Comparison of ENCODE assay signal across 17 cellular contexts in the genomic region with DNA sequence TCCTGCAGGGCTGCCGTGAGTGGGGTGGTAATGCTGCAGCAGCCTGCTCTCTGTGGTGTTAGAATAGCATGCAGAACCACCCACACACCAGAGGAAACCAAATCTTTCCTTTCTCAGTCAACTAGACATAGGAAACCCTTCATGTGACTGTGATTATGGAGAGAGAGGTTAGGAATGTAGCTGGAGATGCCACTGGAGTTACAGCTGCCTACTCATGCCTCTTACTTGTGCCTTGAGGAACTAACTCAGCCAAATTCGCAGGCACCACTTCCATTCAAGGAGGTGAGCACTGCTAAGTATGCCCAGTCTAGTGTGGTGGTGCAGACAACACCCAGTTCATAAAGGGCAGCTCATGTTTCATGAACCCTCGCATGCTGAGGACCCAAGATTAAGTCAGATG. TPM values are rescaled to one million over a fixed set of nuclear protein-coding genes. Genes with fewer than 3 reads are reported as not detected.
A peak's percentile ranks its signal among the peaks of the same experiment; 100 is the strongest.
DNase-seq lines count a peak whose midpoint lies in the region; ATAC-seq and TF ChIP-seq lines count a peak whose summit lies in the region.
"Had no signal": no experiment of that assay in that cellular context is flagged by ENCODE, and none has a peak within 500 bp of the region (broad histone marks: within the 10 kb centered on the region; RNA-seq: fewer than 3 reads in every experiment).

No MANE protein-coding gene starts in this region.

- H3K4me2 ChIP-seq in parathyroid adenoma (ENCODE audit: low read length): no peak overlapping the region

- no peak overlapping the region for H3K27ac Mint-ChIP-seq in WTC11
- H3K27ac Mint-ChIP-seq: activated T-cell treated with anti-CD3 and anti-CD28 coated beads, Interleukin-2, amount 50 U/mL, for 24 hours; naive B cell had no signal

- H3K9ac ChIP-seq in parathyroid adenoma: no peak overlapping the region
- H3K9ac ChIP-seq: BLaER1 treated with 17β-estradiol and CSF1 and Interleukin-3, amounts not matched to agents 10 nM and 100 nM had no signal

- H3K36me3 ChIP-seq in parathyroid adenoma (ENCODE audit: control insufficient read depth, insufficient read depth, low read length): no peaks in the 10 kb centered on the region
- H3K36me3 ChIP-seq: BLaER1 treated with 17β-estradiol and CSF1 and Interleukin-3, amounts not matched to agents 10 nM and 100 nM; vagina had no signal

- no peaks in the 10 kb centered on the region for H3K9me3 ChIP-seq in parathyroid adenoma (ENCODE audit: control insufficient read depth, low read length)
- H3K9me3 ChIP-seq: BLaER1 treated with 17β-estradiol and CSF1 and Interleukin-3, amounts not matched to agents 10 nM and 100 nM; vagina had no signal

- H3K9me3 Mint-ChIP-seq in WTC11: peaks cover 4% of the 10 kb centered on the region; the same call in 1 of the 2 replicates
- H3K9me3 Mint-ChIP-seq: activated T-cell treated with anti-CD3 and anti-CD28 coated beads, Interleukin-2, amount 50 U/mL, for 24 hours; naive B cell had no signal

- H3K4me1 ChIP-seq in parathyroid adenoma: no peaks in the 10 kb centered on the region
- H3K4me1 ChIP-seq: vagina had no signal

- peak; percentile 29 for DNase-seq in Ammon's horn (ENCODE audit: low spot score)
- DNase-seq in SK-MEL-5 (ENCODE audit: low read depth, low spot score): peak; percentile 24
- DNase-seq in fibroblast of mammary gland (ENCODE audit: low read depth): peak; percentile 22
- no peak for DNase-seq in WTC11 (ENCODE audit: low spot score)
- no peak for DNase-seq in stimulated activated CD4-positive, alpha-beta T cell treated with anti-CD3 and anti-CD28 coated beads, Interleukin-15, amount 100 ng/mL, for 24 hours
- no peak for DNase-seq in ecto neural progenitor cell (ENCODE audit: low spot score)
- DNase-seq in stimulated activated CD4-positive, alpha-beta T cell treated with anti-CD3 and anti-CD28 coated beads, Interleukin-2, amount 100 ng/mL, for 24 hours: no peak
- DNase-seq: activated T-cell treated with anti-CD3 and anti-CD28 coated beads, Interleukin-2, amount 50 U/mL, for 24 hours; erythroblast; Karpas-422; naive B cell; NCI-H2029 treated with DMSO at 0.1 percent for 48 hours; stimulated activated CD4-positive, alpha-beta T cell treated with anti-CD3 and anti-CD28 coated beads, Interleukin-12 subunit alpha, Interleukin-12 subunit beta, amount 100 ng/mL, for 4 hours had no signal

- no peaks in the 10 kb centered on the region for H3K36me3 Mint-ChIP-seq in WTC11
- H3K36me3 Mint-ChIP-seq: brain had no signal

- H3K4me3 Mint-ChIP-seq in WTC11: no peak overlapping the region
- H3K4me3 Mint-ChIP-seq: activated T-cell treated with anti-CD3 and anti-CD28 coated beads, Interleukin-2, amount 50 U/mL, for 24 hours; brain; naive B cell had no signal

- H3K4me1 Mint-ChIP-seq in WTC11: no peaks in the 10 kb centered on the region

- POLR2A ChIA-PET in WTC11 (lab: Charles Lee): no interaction called here

- no peak for ATAC-seq in WTC11

- peak overlapping the region; percentile 25 for H3K27ac ChIP-seq in parathyroid adenoma
- H3K27ac ChIP-seq: BLaER1 treated with 17β-estradiol and CSF1 and Interleukin-3, amounts not matched to agents 10 nM and 100 nM; vagina had no signal

- CTCF ChIA-PET in WTC11 (lab: Charles Lee): interaction anchor here (1.8 kb wide), 1 partner anchor 95 kb away, joined by 5 read pairs; no protein-coding TSS in a partner anchor

- H2AFZ ChIP-seq in parathyroid adenoma: peak overlapping the region; percentile 27

- H3K79me2 ChIP-seq in parathyroid adenoma: no peaks in the 10 kb centered on the region

- H3K4me3 ChIP-seq in fibroblast of mammary gland (ENCODE audit: control insufficient read depth, low read depth, low read length) (no peak overlapping the region), parathyroid adenoma (ENCODE audit: low read depth, low read length) (no peak overlapping the region)
- H3K4me3 ChIP-seq: BLaER1 treated with 17β-estradiol and CSF1 and Interleukin-3, amounts not matched to agents 10 nM and 100 nM; vagina had no signal

- no peaks in the 10 kb centered on the region for H3K27me3 ChIP-seq in parathyroid adenoma (ENCODE audit: control insufficient read depth, insufficient read depth, low read length)
- H3K27me3 ChIP-seq: BLaER1 treated with 17β-estradiol and CSF1 and Interleukin-3, amounts not matched to agents 10 nM and 100 nM; vagina had no signal

- no peaks in the 10 kb centered on the region; the same call in 1 of the 2 replicates for H3K27me3 Mint-ChIP-seq in WTC11 (ENCODE audit: low read depth)
- H3K27me3 Mint-ChIP-seq: brain had no signal

- in situ Hi-C loops in SK-MEL-5 (cut with HindIII; ENCODE audit: low pct_unique_long_range_greater_than_20kb, low sequenced_read_pairs): no loop called here

- TF ChIP-seq CTCF in fibroblast of mammary gland (conservative IDR thresholded peaks at IDR 0.05; ENCODE audit: control insufficient read depth, insufficient read depth, low read depth, low read length) (no peak), parathyroid adenoma (IDR thresholded peaks at IDR 0.05) (no peak), WTC11 (IDR thresholded peaks at IDR 0.05) (no peak)

TF ChIP-seq in WTC11, 78 proteins besides CTCF, POLR2A, EP300 and RAD21:
- TF ChIP-seq, protein P1, sequence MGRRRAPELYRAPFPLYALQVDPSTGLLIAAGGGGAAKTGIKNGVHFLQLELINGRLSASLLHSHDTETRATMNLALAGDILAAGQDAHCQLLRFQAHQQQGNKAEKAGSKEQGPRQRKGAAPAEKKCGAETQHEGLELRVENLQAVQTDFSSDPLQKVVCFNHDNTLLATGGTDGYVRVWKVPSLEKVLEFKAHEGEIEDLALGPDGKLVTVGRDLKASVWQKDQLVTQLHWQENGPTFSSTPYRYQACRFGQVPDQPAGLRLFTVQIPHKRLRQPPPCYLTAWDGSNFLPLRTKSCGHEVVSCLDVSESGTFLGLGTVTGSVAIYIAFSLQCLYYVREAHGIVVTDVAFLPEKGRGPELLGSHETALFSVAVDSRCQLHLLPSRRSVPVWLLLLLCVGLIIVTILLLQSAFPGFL (CRISPR knock-in tag; IDR thresholded peaks at IDR 0.05; ENCODE audit: borderline replicate concordance): no peak
- TF ChIP-seq MYBL2 (CRISPR knock-in tag; IDR thresholded peaks at IDR 0.05): no peak
- TF ChIP-seq, protein P2, sequence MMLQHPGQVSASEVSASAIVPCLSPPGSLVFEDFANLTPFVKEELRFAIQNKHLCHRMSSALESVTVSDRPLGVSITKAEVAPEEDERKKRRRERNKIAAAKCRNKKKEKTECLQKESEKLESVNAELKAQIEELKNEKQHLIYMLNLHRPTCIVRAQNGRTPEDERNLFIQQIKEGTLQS (CRISPR knock-in tag; conservative IDR thresholded peaks at IDR 0.05): no peak
- TF ChIP-seq E2F4 (CRISPR knock-in tag; IDR thresholded peaks at IDR 0.05; ENCODE audit: borderline replicate concordance, low read depth): no peak
- TF ChIP-seq MAX (CRISPR knock-in tag; IDR thresholded peaks at IDR 0.05): no peak
- no peak for TF ChIP-seq ZNF219 (CRISPR knock-in tag; IDR thresholded peaks at IDR 0.05; ENCODE audit: borderline replicate concordance)
- no peak for TF ChIP-seq ZNF317 (CRISPR knock-in tag; IDR thresholded peaks at IDR 0.05; ENCODE audit: borderline replicate concordance, low read depth)
- no peak for TF ChIP-seq HMGXB4 (CRISPR knock-in tag; IDR thresholded peaks at IDR 0.05)
- no peak for TF ChIP-seq ZNF138 (CRISPR knock-in tag; conservative IDR thresholded peaks at IDR 0.05)
- TF ChIP-seq, protein P3, sequence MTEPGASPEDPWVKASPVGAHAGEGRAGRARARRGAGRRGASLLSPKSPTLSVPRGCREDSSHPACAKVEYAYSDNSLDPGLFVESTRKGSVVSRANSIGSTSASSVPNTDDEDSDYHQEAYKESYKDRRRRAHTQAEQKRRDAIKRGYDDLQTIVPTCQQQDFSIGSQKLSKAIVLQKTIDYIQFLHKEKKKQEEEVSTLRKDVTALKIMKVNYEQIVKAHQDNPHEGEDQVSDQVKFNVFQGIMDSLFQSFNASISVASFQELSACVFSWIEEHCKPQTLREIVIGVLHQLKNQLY (CRISPR knock-in tag; IDR thresholded peaks at IDR 0.05): no peak
- TF ChIP-seq TP53 (CRISPR knock-in tag; IDR thresholded peaks at IDR 0.05): no peak
- TF ChIP-seq FOXP1 (CRISPR knock-in tag; IDR thresholded peaks at IDR 0.05; ENCODE audit: borderline replicate concordance): no peak

RNA-seq across cellular contexts. Expression of gene MUC22, which starts 27.4 kb away (rescaled TPM):
- not detected in 2 replicates for total RNA-seq in SK-MEL-5 (2014; rRNA removed; shearing (Covaris generic))
- not detected in 2 replicates for polyA plus RNA-seq in SK-MEL-5 (2015; cell fraction: cytosol; rRNA removed)
- polyA plus RNA-seq in SK-MEL-5 (2015; cell fraction: nucleus; rRNA removed): not detected in 2 replicates
- not detected in 3 replicates for total RNA-seq in WTC11 (2021)

RNA-seq across cellular contexts. Expression of gene MUC21, which starts 54.2 kb away (rescaled TPM):
- total RNA-seq in SK-MEL-5 (2014; rRNA removed; shearing (Covaris generic)): not detected in 2 replicates
- not detected in 2 replicates for polyA plus RNA-seq in SK-MEL-5 (2015; cell fraction: cytosol; rRNA removed)
- polyA plus RNA-seq in SK-MEL-5 (2015; cell fraction: nucleus; rRNA removed): not detected in 2 replicates
- not detected in 3 replicates for total RNA-seq in WTC11 (2021)

Comparison
In these comparisons a context has a peak if more than half of its experiments do, and no peak if none do; other contexts are left out.
1. DNase-seq: peak in Ammon's horn (single experiment), SK-MEL-5 (single experiment) and fibroblast of mammary gland (single experiment); none in WTC11 (single experiment), stimulated activated CD4-positive, alpha-beta T cell treated with anti-CD3 and anti-CD28 coated beads, Interleukin-15, amount 100 ng/mL, for 24 hours (single experiment), ecto neural progenitor cell (single experiment) and stimulated activated CD4-positive, alpha-beta T cell treated with anti-CD3 and anti-CD28 coated beads, Interleukin-2, amount 100 ng/mL, for 24 hours (0 of 2).